Comparison of ENCODE assay signal across 26 cellular contexts in the genomic region with DNA sequence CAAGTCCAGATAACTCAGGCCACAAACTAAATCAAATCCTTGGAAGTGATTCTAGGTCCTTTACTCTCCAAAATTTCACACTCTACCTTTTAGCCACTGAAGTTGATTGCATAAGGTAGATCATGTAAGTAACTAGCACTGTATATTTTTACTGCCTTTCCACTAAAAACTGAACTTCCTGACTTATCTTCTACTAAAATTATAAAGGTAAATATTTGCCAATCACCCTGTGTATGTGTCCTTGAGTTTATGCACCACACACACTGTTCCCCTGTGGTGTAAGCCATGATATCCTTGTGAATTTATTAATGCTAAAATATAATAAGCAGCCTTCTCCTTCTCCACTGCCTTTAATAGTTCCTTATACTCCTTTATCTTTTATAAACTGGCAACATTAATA. TPM values are rescaled to one million over a fixed set of nuclear protein-coding genes. Genes with fewer than 3 reads are reported as not detected.
DNase-seq lines count a peak whose midpoint lies in the region; ATAC-seq, FAIRE-seq and TF ChIP-seq lines count a peak whose summit lies in the region.
"Had no signal": no experiment of that assay in that cellular context is flagged by ENCODE, and none has a peak within 500 bp of the region (broad histone marks: within the 10 kb centered on the region; RNA-seq: fewer than 3 reads in every experiment).

No MANE protein-coding gene starts in this region.

- no TSS peak for BruUV-seq in PC-3 (replicated peaks; lab: Mats Ljungman, UMichigan)

- peak; percentile 58 for FAIRE-seq in astrocyte (lab: Jason Lieb, UNC)
- FAIRE-seq: A204.1, GM12878, GM12892 had no signal

- H3F3A ChIP-seq in PC-3 (ENCODE audit: low read length, unreplicated experiment), result peaks cover 6% of the 10 kb centered on the region

- H3K27me3 Mint-ChIP-seq in astrocyte (ENCODE audit: low read depth, unreplicated experiment), result no peaks in the 10 kb centered on the region
- H3K27me3 Mint-ChIP-seq: CD4-positive, alpha-beta memory T cell; CD4-positive, CD25-positive, alpha-beta regulatory T cell; CD8-positive, alpha-beta memory T cell had no signal

- H2AFZ ChIP-seq in PC-3 (ENCODE audit: low read length), result no peak overlapping the region
- no peak overlapping the region for H2AFZ ChIP-seq in astrocyte (ENCODE audit: low read depth, low read length)

- H3K27ac ChIP-seq in PC-3 (ENCODE audit: low read length) (no peak overlapping the region; the same call in 1 of the 2 replicates), astrocyte (ENCODE audit: low read depth, low read length) (no peak overlapping the region)
- H3K27ac ChIP-seq: BLaER1 had no signal

- DNase-seq in PC-3, result no peak
- no peak for DNase-seq in astrocyte (ENCODE audit: low read depth)
- no peak for DNase-seq in NCI-H526 treated with DMSO at 0.1 percent for 48 hours (lab: John Stamatoyannopoulos, UW)
- no peak for DNase-seq in activated naive CD4-positive, alpha-beta T cell treated with anti-CD3 and anti-CD28 coated beads, Interleukin-2, amount 50 U/mL, for 72 hours (ENCODE audit: low spot score in 2 of 2)
- DNase-seq in OCI-M2 (lab: John Stamatoyannopoulos, UW; ENCODE audit: unreplicated experiment), result no peak
- DNase-seq: 8988T; ACHN; BE2C; C1 segment of cervical spinal cord; CD4-positive, alpha-beta memory T cell; CD4-positive, CD25-positive, alpha-beta regulatory T cell; CD8-positive, alpha-beta memory T cell; COR-L47; DMS 273 treated with DMSO at 0.1 percent for 48 hours; DMS153; DMS53; DMS79; DND-41; EL; GDM1 had no signal

- H3K4me2 ChIP-seq in PC-3 (ENCODE audit: low read length), result peak overlapping the region; percentile 14; the same call in 1 of the 2 replicates
- H3K4me2 ChIP-seq in astrocyte (ENCODE audit: low read length), result no peak overlapping the region
- H3K4me2 ChIP-seq: BLaER1 had no signal

- peaks cover 13% of the 10 kb centered on the region for H3K4me1 Mint-ChIP-seq in astrocyte (ENCODE audit: low read depth, unreplicated experiment)
- H3K4me1 Mint-ChIP-seq: CD14-positive monocyte; CD4-positive, alpha-beta memory T cell; CD4-positive, CD25-positive, alpha-beta regulatory T cell; CD8-positive, alpha-beta memory T cell had no signal

- CTCF ChIA-PET in PC-3 (lab: Charles Lee), result no interaction called here

- intact Hi-C loops in PC-3 (cut with micrococcal nuclease), result no loop called here

- no peak overlapping the region for H3K9ac ChIP-seq in PC-3 (ENCODE audit: low read length)
- H3K9ac ChIP-seq in astrocyte (ENCODE audit: low read length), result no peak overlapping the region
- H3K9ac ChIP-seq: BLaER1 had no signal

- H3K4me3 ChIP-seq in PC-3 (ENCODE audit: low read length), result no peak overlapping the region
- H3K4me3 ChIP-seq in astrocyte (ENCODE audit: insufficient read depth, low read depth, low read length), result no peak overlapping the region
- H3K4me3 ChIP-seq: BLaER1, GM12878 had no signal

- no peaks in the 10 kb centered on the region for H4K20me1 ChIP-seq in PC-3 (ENCODE audit: low read length)
- H4K20me1 ChIP-seq in astrocyte (ENCODE audit: insufficient read depth, low read length), result no peaks in the 10 kb centered on the region
- H4K20me1 ChIP-seq: BLaER1 had no signal

- H3K4me3 Mint-ChIP-seq in astrocyte (ENCODE audit: unreplicated experiment), result no peak overlapping the region
- H3K4me3 Mint-ChIP-seq: CD14-positive monocyte; CD4-positive, alpha-beta memory T cell; CD4-positive, CD25-positive, alpha-beta regulatory T cell; CD8-positive, alpha-beta memory T cell had no signal

- H3K79me2 ChIP-seq in PC-3 (ENCODE audit: low read length) (peaks cover 27% of the 10 kb centered on the region), astrocyte (ENCODE audit: insufficient read depth, low read length) (no peaks in the 10 kb centered on the region)

- H3K9me2 ChIP-seq in PC-3 (replicated peaks; ENCODE audit: low read length), result no peaks in the 10 kb centered on the region

- H3K4me1 ChIP-seq in PC-3 (ENCODE audit: insufficient read depth, low read length), result peaks cover 54% of the 10 kb centered on the region
- H3K4me1 ChIP-seq in astrocyte (ENCODE audit: insufficient read depth, low read length), result no peaks in the 10 kb centered on the region
- H3K4me1 ChIP-seq: BE2C, BLaER1 had no signal

- H3K27ac Mint-ChIP-seq in astrocyte (ENCODE audit: unreplicated experiment), result no peak overlapping the region
- no peak overlapping the region for H3K27ac Mint-ChIP-seq in activated naive CD4-positive, alpha-beta T cell treated with anti-CD3 and anti-CD28 coated beads, Interleukin-2, amount 50 U/mL, for 72 hours
- H3K27ac Mint-ChIP-seq: CD14-positive monocyte; CD4-positive, alpha-beta memory T cell; CD4-positive, CD25-positive, alpha-beta regulatory T cell; CD8-positive, alpha-beta memory T cell had no signal

- ATAC-seq in PC-3, result peak; percentile 73
- ATAC-seq in activated naive CD4-positive, alpha-beta T cell treated with anti-CD3 and anti-CD28 coated beads, Interleukin-2, amount 50 U/mL, for 72 hours, result no peak
- ATAC-seq: GM12878 had no signal

- POLR2A ChIA-PET in PC-3 (lab: Charles Lee; ENCODE audit: unreplicated experiment), result no interaction called here

- no peaks in the 10 kb centered on the region for H3K27me3 ChIP-seq in PC-3 (ENCODE audit: low read length)
- no peaks in the 10 kb centered on the region for H3K27me3 ChIP-seq in astrocyte (ENCODE audit: insufficient read depth, low read length)
- H3K27me3 ChIP-seq: BE2C had no signal

- TF ChIP-seq CTCF in PC-3 (conservative IDR thresholded peaks at IDR 0.05; ENCODE audit: low read depth, low read length) (no peak), astrocyte (IDR thresholded peaks at IDR 0.05; ENCODE audit: insufficient read depth, low read depth, low read length) (no peak)

- H3K36me3 ChIP-seq in PC-3 (ENCODE audit: low read depth, low read length) (no peaks in the 10 kb centered on the region; the same call in 1 of the 2 replicates), astrocyte (ENCODE audit: insufficient read depth, low read length) (no peaks in the 10 kb centered on the region)
- H3K36me3 ChIP-seq: BE2C, BLaER1 had no signal

- H3K36me3 Mint-ChIP-seq in astrocyte (ENCODE audit: low read depth, unreplicated experiment), result no peaks in the 10 kb centered on the region
- H3K36me3 Mint-ChIP-seq in activated naive CD4-positive, alpha-beta T cell treated with anti-CD3 and anti-CD28 coated beads, Interleukin-2, amount 50 U/mL, for 72 hours, result no peaks in the 10 kb centered on the region
- H3K36me3 Mint-ChIP-seq: CD14-positive monocyte; CD4-positive, alpha-beta memory T cell; CD4-positive, CD25-positive, alpha-beta regulatory T cell; CD8-positive, alpha-beta memory T cell had no signal

- H3K9me3 ChIP-seq in PC-3 (ENCODE audit: low read length) (no peaks in the 10 kb centered on the region), astrocyte (ENCODE audit: insufficient read depth, low read depth, low read length) (no peaks in the 10 kb centered on the region)
- H3K9me3 ChIP-seq: BE2C, BLaER1 had no signal

- no peaks in the 10 kb centered on the region for H3K9me3 Mint-ChIP-seq in astrocyte (ENCODE audit: unreplicated experiment)
- H3K9me3 Mint-ChIP-seq in activated naive CD4-positive, alpha-beta T cell treated with anti-CD3 and anti-CD28 coated beads, Interleukin-2, amount 50 U/mL, for 72 hours, result no peaks in the 10 kb centered on the region
- H3K9me3 Mint-ChIP-seq: CD4-positive, alpha-beta memory T cell; CD8-positive, alpha-beta memory T cell had no signal

RNA-seq across cellular contexts. Expression of a gene that starts 25.6 kb away (rescaled TPM):
- total RNA-seq in PC-3 (2014; rRNA removed) (3.6 and 4.7 TPM in 2 replicates), astrocyte (7.1 and 8.5 TPM in 2 replicates)
- under 1 TPM; 0.07 to 0.16 TPM for total RNA-seq in activated naive CD4-positive, alpha-beta T cell treated with anti-CD3 and anti-CD28 coated beads, Interleukin-2, amount 50 U/mL, for 72 hours
- total RNA-seq: A673 had no signal
